Comparison of ENCODE assay signal across 17 cellular contexts in genomic region chr7:28028471-28028870, GRCh38.
DNase-seq lines count a peak whose midpoint lies in the region; ATAC-seq, FAIRE-seq and TF ChIP-seq lines count a peak whose summit lies in the region.
"Had no signal": no experiment of that assay in that cellular context is flagged by ENCODE, and none has a peak within 500 bp of the region (broad histone marks: within the 10 kb centered on the region; RNA-seq: fewer than 3 reads in every experiment).

No MANE protein-coding gene starts in this region.

- peaks cover 3 to 5% of the 10 kb centered on the region in 2 experiments for H4K20me1 ChIP-seq in H1 (replicated peaks in 1 of 2; ENCODE audit: control insufficient read depth in 1 of 2, insufficient read depth in 2 of 2, low read length in 2 of 2)

- H3K4me3 ChIP-seq in A549 = no peak overlapping the region; the same call in 2 of the 3 replicates
- H3K4me3 ChIP-seq in H1 (ENCODE audit: extremely low read depth in 1 of 4, insufficient read depth in 2 of 4, low read depth in 3 of 4, low read length in 4 of 4) = no peak overlapping the region
- no peak overlapping the region for H3K4me3 ChIP-seq in rectal smooth muscle tissue (ENCODE audit: low read length)
- H3K4me3 ChIP-seq in heart right ventricle = no peak overlapping the region
- H3K4me3 ChIP-seq: GM12878 had no signal

- intact Hi-C loops in heart right ventricle (cut with DNase I) = loop anchor here in 6 of 10 donors (10.0 kb wide), 4 partner anchors 224 to 834 kb away; partner anchors contain the start of gene HOXA13 (in 2 of the 6)

- no peak for TF ChIP-seq POLR2A in A549 (IDR thresholded peaks at IDR 0.05; ENCODE audit: low read length)
- TF ChIP-seq POLR2A in H1 (IDR thresholded peaks at IDR 0.05; ENCODE audit: control extremely low read depth in 1 of 2, low read depth in 2 of 2, low read length in 2 of 2) = no peak

- no peaks in the 10 kb centered on the region for H3K79me1 ChIP-seq in H1 (ENCODE audit: low read depth, low read length)

- H4K8ac ChIP-seq in H1 (ENCODE audit: extremely low read depth, insufficient read depth, low read length) = no peak overlapping the region

- no peak for DNase-seq in A549 (ENCODE audit: low read depth in 1 of 2, low spot score in 1 of 2)
- DNase-seq in HFFc6 = no peak
- no peak for DNase-seq in H1 (ENCODE audit: low read depth in 1 of 2, low spot score in 2 of 2)
- DNase-seq in occipital lobe (lab: John Stamatoyannopoulos, UW) = no peak
- DNase-seq in NCI-H187 treated with DMSO at 0.1 percent for 48 hours (lab: John Stamatoyannopoulos, UW) = no peak
- no peak for DNase-seq in heart right ventricle
- no peak for DNase-seq in NCI-H1092 treated with DMSO at 0.1 percent for 48 hours (lab: John Stamatoyannopoulos, UW)
- DNase-seq: BE2C; CD4-positive, alpha-beta memory T cell; DMS79; GOT3; HCEC 1CT had no signal

- peaks cover 3% of the 10 kb centered on the region; the same call in 1 of the 2 replicates for H3K36me3 Mint-ChIP-seq in HFFc6 (ENCODE audit: low read depth)

- no peak overlapping the region for H4K5ac ChIP-seq in H1 (ENCODE audit: insufficient read length, low read depth, low read length)

- H3K9ac ChIP-seq in H1 (replicated peaks in 1 of 4; ENCODE audit: extremely low read depth in 1 of 4, low read depth in 3 of 4, low read length in 3 of 4) = no peak overlapping the region
- no peak overlapping the region for H3K9ac ChIP-seq in rectal smooth muscle tissue (ENCODE audit: low read length)

- H2BK12ac ChIP-seq in H1 (ENCODE audit: low read depth, low read length) = no peak overlapping the region

- no peak for TF ChIP-seq EP300 in A549 (IDR thresholded peaks at IDR 0.05)
- TF ChIP-seq EP300 in H1 (IDR thresholded peaks at IDR 0.05; ENCODE audit: borderline replicate concordance in 1 of 2, low read depth in 2 of 2, low read length in 2 of 2) = no peak

- no peaks in the 10 kb centered on the region for H3K23me2 ChIP-seq in H1 (ENCODE audit: low read depth, low read length)

- H3K36me3 ChIP-seq in H1 (ENCODE audit: control insufficient read depth in 2 of 4, insufficient read depth in 4 of 4, low read length in 3 of 4) = no peaks in the 10 kb centered on the region
- no peaks in the 10 kb centered on the region for H3K36me3 ChIP-seq in rectal smooth muscle tissue (ENCODE audit: control insufficient read depth, insufficient read depth, low read length)
- no peaks in the 10 kb centered on the region for H3K36me3 ChIP-seq in heart right ventricle

- no peak overlapping the region for H3K14ac ChIP-seq in H1 (ENCODE audit: insufficient read length)

- no peaks in the 10 kb centered on the region for H3K79me2 ChIP-seq in H1 (ENCODE audit: control insufficient read depth in 1 of 2, insufficient read depth in 2 of 2, low read length in 2 of 2)

- FAIRE-seq in A549 (lab: Jason Lieb, UNC) (no peak), H1 (lab: Jason Lieb, UNC) (no peak)
- FAIRE-seq: GM12878, GM18507 had no signal

- H3K27ac ChIP-seq in A549 (peak overlapping the region; percentile 81 to 90), H1 (ENCODE audit: low read depth, low read length) (no peak overlapping the region), rectal smooth muscle tissue (ENCODE audit: low read depth, low read length) (peak overlapping the region; percentile 88), heart right ventricle (no peak overlapping the region)
- H3K27ac ChIP-seq: C4-2B, HL-60 had no signal

- no peak overlapping the region for H2BK120ac ChIP-seq in H1 (replicated peaks; ENCODE audit: low read depth, low read length)

- H3K9me3 Mint-ChIP-seq in HFFc6 = no peaks in the 10 kb centered on the region
- H3K9me3 Mint-ChIP-seq: CD4-positive, alpha-beta memory T cell had no signal

- H3K4me2 ChIP-seq in A549 (peak overlapping the region; percentile 64), H1 (ENCODE audit: insufficient read depth in 1 of 2, low read depth in 2 of 2, low read length in 2 of 2) (no peak overlapping the region)

- H3K27me3 ChIP-seq in H1 (replicated peaks in 1 of 4; ENCODE audit: control insufficient read depth in 3 of 4, extremely low read depth in 1 of 4, insufficient read depth in 3 of 4, low read length in 3 of 4) (no peaks in the 10 kb centered on the region), rectal smooth muscle tissue (ENCODE audit: control insufficient read depth, insufficient read depth, low read length) (no peaks in the 10 kb centered on the region), heart right ventricle (no peaks in the 10 kb centered on the region)
- H3K27me3 ChIP-seq: BE2C had no signal

- no peak overlapping the region for H2AK5ac ChIP-seq in H1 (ENCODE audit: low read depth, low read length)

- CTCF ChIA-PET in A549 (lab: Yijun Ruan, JAX) = interaction anchor here (1.4 to 1.5 kb wide), 2 partner anchors 26 to 49 kb away, joined by 4 read pairs; no protein-coding TSS in a partner anchor
- CTCF ChIA-PET in H1 (lab: Charles Lee; ENCODE audit: partially characterized antibody) = interaction anchor here (0.9 to 2.1 kb wide), 3 partner anchors 16 to 109 kb away, joined by 3 to 6 read pairs (median 4); no protein-coding TSS in a partner anchor

- H2BK20ac ChIP-seq in H1 (ENCODE audit: low read length) = no peak overlapping the region

- no peak for TF ChIP-seq CTCF in A549 (IDR thresholded peaks at IDR 0.05)
- TF ChIP-seq CTCF in HFFc6 (IDR thresholded peaks at IDR 0.05) = no peak
- TF ChIP-seq CTCF in H1 (IDR thresholded peaks at IDR 0.05; ENCODE audit: control extremely low read depth in 1 of 3, insufficient read depth in 1 of 3, low read depth in 1 of 3, low read length in 3 of 3) = no peak
- TF ChIP-seq CTCF in heart right ventricle (IDR thresholded peaks at IDR 0.05) = no peak

- H3K9me3 ChIP-seq in A549 (no peaks in the 10 kb centered on the region), H1 (ENCODE audit: insufficient read depth in 2 of 2, low read depth in 1 of 2, low read length in 1 of 2) (no peaks in the 10 kb centered on the region), heart right ventricle (no peaks in the 10 kb centered on the region)
- H3K9me3 ChIP-seq: BE2C had no signal

- POLR2A ChIA-PET in A549 (lab: Yijun Ruan, JAX) = no interaction called here
- POLR2A ChIA-PET in H1 (lab: Charles Lee; ENCODE audit: partially characterized antibody) = no interaction called here

- peak overlapping the region; percentile 27 for H3K4me3 Mint-ChIP-seq in HFFc6
- H3K4me3 Mint-ChIP-seq: CD4-positive, alpha-beta memory T cell had no signal

- no peak overlapping the region for H3K23ac ChIP-seq in H1 (ENCODE audit: insufficient read length)

- no peak overlapping the region for H2BK5ac ChIP-seq in H1 (ENCODE audit: low read depth, low read length)

- ATAC-seq in A549 = no peak
- ATAC-seq in heart right ventricle = no peak
- ATAC-seq: GM12878 had no signal

- H3K27ac Mint-ChIP-seq in HFFc6 = peak overlapping the region; percentile 60
- H3K27ac Mint-ChIP-seq: CD4-positive, alpha-beta memory T cell had no signal

- WGBS in A549 (ENCODE audit: missing lambda C conversion rate) = 76% methylated on average over 3 of the region's 3 CpGs
- 90% methylated on average over 3 of the region's 3 CpGs; no CpG with 5 or more reads in 1 of the 2 experiments for WGBS in H1 (ENCODE audit: extremely low coverage in 1 of 2, insufficient coverage in 1 of 2, insufficient read length in 1 of 2, insufficient replicate concordance in 2 of 2, low coverage in 1 of 2, low lambda C conversion rate in 2 of 2, missing lambda C conversion rate in 1 of 2), 2 experiments
- WGBS in heart right ventricle, 2 donors = 95 to 97% methylated on average over 3 of the region's 3 CpGs

- H3K56ac ChIP-seq in H1 (replicated peaks; ENCODE audit: insufficient read length, low read depth, low read length) = no peak overlapping the region

- TF ChIP-seq RAD21 in A549 (conservative IDR thresholded peaks at IDR 0.05 in 1 of 2, IDR thresholded peaks at IDR 0.05 in 1 of 2) = no peak
- no peak for TF ChIP-seq RAD21 in H1 (IDR thresholded peaks at IDR 0.05 in 1 of 2, conservative IDR thresholded peaks at IDR 0.05 in 1 of 2; ENCODE audit: low read depth in 2 of 2, low read length in 2 of 2)

- H3K4me1 Mint-ChIP-seq in HFFc6 (ENCODE audit: low read depth) = peaks cover 91% of the 10 kb centered on the region

- H2BK15ac ChIP-seq in H1 (ENCODE audit: low read length) = no peak overlapping the region

- no peak overlapping the region for H3K18ac ChIP-seq in H1 (ENCODE audit: extremely low read depth, low read length)

- peaks cover 4% of the 10 kb centered on the region for H3K27me3 Mint-ChIP-seq in HFFc6 (ENCODE audit: insufficient read depth)
- H3K27me3 Mint-ChIP-seq: CD4-positive, alpha-beta memory T cell had no signal

- no peak overlapping the region for H3K4ac ChIP-seq in H1 (replicated peaks; ENCODE audit: insufficient read length, low read depth, low read length)

- H4K91ac ChIP-seq in H1 (replicated peaks; ENCODE audit: insufficient read length, low read length) = no peak overlapping the region

- no peak overlapping the region for H2AFZ ChIP-seq in H1 (ENCODE audit: low read length)

- H3K4me1 ChIP-seq in A549 = peaks cover 50% of the 10 kb centered on the region
- peaks cover 0 to 3% (median 0%) of the 10 kb centered on the region in 4 experiments; a peak in 1 of 7 replicates for H3K4me1 ChIP-seq in H1 (replicated peaks in 1 of 4; ENCODE audit: control insufficient read depth in 3 of 4, insufficient read depth in 4 of 4, low read length in 3 of 4)
- peaks cover 40% of the 10 kb centered on the region for H3K4me1 ChIP-seq in rectal smooth muscle tissue (ENCODE audit: control insufficient read depth, insufficient read depth, low read length)
- peaks cover 0 to 35% (median 8%) of the 10 kb centered on the region in 9 donors for H3K4me1 ChIP-seq in heart right ventricle

TF ChIP-seq in A549, 52 proteins besides CTCF, POLR2A, EP300 and RAD21:
- TF ChIP-seq JUNB (IDR thresholded peaks at IDR 0.05) = no peak
- TF ChIP-seq CEBPB (IDR thresholded peaks at IDR 0.05) = peak; percentile 65 to 90; a peak in 3 of 4 replicates

TF ChIP-seq in H1, 55 proteins besides CTCF, POLR2A, EP300 and RAD21 (continues in another document):
- no peak for TF ChIP-seq SP2 (IDR thresholded peaks at IDR 0.05; ENCODE audit: low read length)
- peak; percentile 53; the same call in 1 of the 2 replicates for TF ChIP-seq CEBPB (IDR thresholded peaks at IDR 0.05; ENCODE audit: low read depth, low read length)
- TF ChIP-seq SAP30 (IDR thresholded peaks at IDR 0.05; ENCODE audit: insufficient read depth, insufficient replicate concordance, low read length) = no peak

Comparison
In these comparisons a context has a peak if more than half of its experiments do, and no peak if none do; other contexts are left out.
1. H3K27ac ChIP-seq: peak in A549 (2 of 2) and rectal smooth muscle tissue (single experiment); none in H1 (single experiment) and heart right ventricle (0 of 10).
2. Of the 18 proteins assayed by ChIP-seq in both H1 and A549: peak only in H1: none; only in A549: none; in both: CEBPB; in neither: 17.